ENCODE assay signal across 8 cellular contexts in the genomic region with DNA sequence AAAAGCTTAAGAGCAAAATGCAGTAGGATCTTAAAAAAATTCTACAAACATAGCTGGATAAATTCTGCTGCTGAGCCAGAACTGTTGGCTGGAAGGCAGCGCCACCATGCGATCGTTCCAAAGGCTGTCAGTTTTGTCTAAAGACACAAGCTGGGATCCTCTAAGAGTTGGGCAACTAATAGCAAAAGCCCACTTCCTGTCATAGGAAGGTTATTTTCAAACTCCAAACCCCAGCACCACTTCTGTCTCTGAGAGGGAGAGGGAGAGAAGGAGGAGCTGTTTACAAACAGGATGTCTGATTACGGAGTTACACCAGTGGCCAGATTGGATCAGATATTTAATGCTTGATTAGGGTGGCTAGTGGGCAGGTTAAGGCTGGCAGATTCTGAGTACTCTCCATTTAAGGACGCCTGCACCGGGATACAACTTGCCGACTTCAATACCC.
A peak's percentile ranks its signal among the peaks of the same experiment; 100 is the strongest.
DNase-seq lines count a peak whose midpoint lies in the region; ATAC-seq, FAIRE-seq and TF ChIP-seq lines count a peak whose summit lies in the region.

No MANE protein-coding gene starts in this region.

- no peak overlapping the region for H3K4me3 ChIP-seq in AG09309 (ENCODE audit: control insufficient read depth, low read depth, low read length)
- H3K4me3 ChIP-seq in OCI-LY1 (ENCODE audit: low read depth, low read length, poor library complexity, severe bottlenecking) = no peak overlapping the region
- H3K4me3 ChIP-seq in astrocyte of the spinal cord (ENCODE audit: low read depth, low read length) = no peak overlapping the region
- H3K4me3 ChIP-seq in iPS DF 6.9 (ENCODE audit: low read length) = no peak overlapping the region
- no peak overlapping the region for H3K4me3 ChIP-seq in skeletal muscle cell (ENCODE audit: low read depth, low read length)

- H3K9me2 ChIP-seq in OCI-LY1 (ENCODE audit: low read depth, low read length) = no peaks in the 10 kb centered on the region

- H3K4me2 ChIP-seq in OCI-LY1 (ENCODE audit: low read length) = no peak overlapping the region

- H3K27ac ChIP-seq in OCI-LY1 (ENCODE audit: low read depth, low read length, poor library complexity, severe bottlenecking) (no peak overlapping the region), iPS DF 6.9 (ENCODE audit: low read length) (no peak overlapping the region)

- no peak for ATAC-seq in HG03139 (IDR thresholded peaks at IDR 0.05; ENCODE audit: unreplicated experiment)

- no peaks in the 10 kb centered on the region for H3K27me3 ChIP-seq in OCI-LY1 (ENCODE audit: insufficient read depth, low read length)
- H3K27me3 ChIP-seq in iPS DF 6.9 (ENCODE audit: control insufficient read depth, insufficient read depth, low read length) = no peaks in the 10 kb centered on the region

- H3K36me3 ChIP-seq in OCI-LY1 (ENCODE audit: insufficient read depth, low read length) = no peaks in the 10 kb centered on the region
- H3K36me3 ChIP-seq in iPS DF 6.9 (ENCODE audit: control insufficient read depth, insufficient read depth, low read length) = no peaks in the 10 kb centered on the region

- no peaks in the 10 kb centered on the region for H3K4me1 ChIP-seq in OCI-LY1 (ENCODE audit: insufficient read depth, low read length, severe bottlenecking)
- H3K4me1 ChIP-seq in iPS DF 6.9 (ENCODE audit: control insufficient read depth, insufficient read depth, low read length) = no peaks in the 10 kb centered on the region

- peak; percentile 86 for TF ChIP-seq CTCF in AG09309 (IDR thresholded peaks at IDR 0.05; ENCODE audit: control insufficient read depth, insufficient read depth, low read depth, low read length, missing control alignments)
- TF ChIP-seq CTCF in OCI-LY1 (IDR thresholded peaks at IDR 0.05; ENCODE audit: low read length) = peak; percentile 91
- peak; percentile 93 for TF ChIP-seq CTCF in astrocyte of the spinal cord (IDR thresholded peaks at IDR 0.05; ENCODE audit: low read depth, low read length)

- no peaks in the 10 kb centered on the region for H3K79me2 ChIP-seq in OCI-LY1 (ENCODE audit: insufficient read depth, low read length)

- in situ Hi-C loops in astrocyte of the spinal cord (cut with HindIII; ENCODE audit: low sequenced_read_pairs) = no loop called here

- DNase-seq in AG09309 (ENCODE audit: low read depth) (peak; percentile 44), GM19239 (ENCODE audit: insufficient read length, low spot score) (peak; percentile 20), astrocyte of the spinal cord (ENCODE audit: low read depth, low spot score) (peak; percentile 74), iPS DF 6.9 (ENCODE audit: low read depth, low spot score) (peak; percentile 52), skeletal muscle cell (ENCODE audit: low read depth) (peak; percentile 55), NCI-H2171 (lab: John Stamatoyannopoulos, UW) (no peak)

- H2AFZ ChIP-seq in OCI-LY1 (ENCODE audit: low read length) = no peak overlapping the region

- no peaks in the 10 kb centered on the region for H3K9me3 ChIP-seq in OCI-LY1 (ENCODE audit: low read length)
- no peaks in the 10 kb centered on the region for H3K9me3 ChIP-seq in iPS DF 6.9 (ENCODE audit: control insufficient read depth, insufficient read depth, low read length)

- peak; percentile 56 for FAIRE-seq in GM19239 (lab: Jason Lieb, UNC)

- no peak overlapping the region for H3K9ac ChIP-seq in OCI-LY1 (ENCODE audit: low read length)

- WGBS in iPS DF 6.9 (ENCODE audit: insufficient coverage, insufficient read length) = no CpG with 5 or more reads among the region's 7 CpGs

- no peaks in the 10 kb centered on the region for H3F3A ChIP-seq in OCI-LY1 (ENCODE audit: insufficient read depth, low read length)

- H4K20me1 ChIP-seq in OCI-LY1 (ENCODE audit: insufficient read depth, low read length) = no peaks in the 10 kb centered on the region
